ENCODE assay signal across 9 cellular contexts in the genomic region with DNA sequence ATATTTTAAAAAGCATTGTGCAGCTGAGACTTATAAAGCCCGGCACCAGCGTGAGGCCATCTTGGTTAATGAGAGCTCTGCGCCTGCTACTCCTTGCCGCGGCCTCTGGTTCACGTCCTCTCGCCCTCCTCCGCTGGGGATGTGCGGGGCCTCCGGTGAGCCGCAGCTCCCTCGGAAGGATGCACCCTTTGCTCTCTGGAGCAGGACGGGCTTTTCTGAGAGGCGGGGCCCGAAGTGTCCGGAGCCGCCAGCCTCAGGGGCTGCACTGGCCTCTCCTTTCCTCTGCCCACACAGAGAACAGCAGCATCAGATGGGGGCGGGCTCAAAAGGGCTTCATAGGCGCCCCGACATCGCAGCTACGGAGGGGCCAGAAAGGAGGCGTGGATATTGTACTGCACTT.
DNase-seq lines count a peak whose midpoint lies in the region; ATAC-seq and TF ChIP-seq lines count a peak whose summit lies in the region.
"Had no signal": no experiment of that assay in that cellular context is flagged by ENCODE, and none has a peak within 500 bp of the region (broad histone marks: within the 10 kb centered on the region; RNA-seq: fewer than 3 reads in every experiment).

No MANE protein-coding gene starts in this region.

- H3K36me3 ChIP-seq in stomach: no peaks in the 10 kb centered on the region

- no peaks in the 10 kb centered on the region for H3K36me3 Mint-ChIP-seq in stimulated activated memory B cell treated with anti-CD40 and anti-IgM and Interleukin-4, amounts not matched to agents 10 μg/mL and 1 μg/mL and 100 μg/mL, for 72 hours

- no peak overlapping the region for H3K27ac Mint-ChIP-seq in stimulated activated memory B cell treated with anti-CD40 and anti-IgM and Interleukin-4, amounts not matched to agents 10 μg/mL and 1 μg/mL and 100 μg/mL, for 72 hours

- 10 to 19% (median 12%) methylated on average over 16 to 23 of the region's 23 CpGs for WGBS in stomach, 5 donors

- no peaks in the 10 kb centered on the region for H3K9me3 ChIP-seq in stomach

- no peak for TF ChIP-seq EP300 in stomach (IDR thresholded peaks at IDR 0.05)

- H3K4me3 ChIP-seq in HFF-Myc (replicated peaks; ENCODE audit: low read depth, low read length) (peak overlapping the region; percentile 23; the same call in 1 of the 2 replicates), stomach (peak overlapping the region; percentile 21 to 37 (median 34))

- DNase-seq in HFF-Myc (ENCODE audit: extremely low read depth, low read depth): no peak
- peak; percentile 3 for DNase-seq in dermis blood vessel endothelial cell
- DNase-seq in kidney tubule cell (ENCODE audit: low spot score): peak; percentile 26
- no peak for DNase-seq in stomach
- no peak for DNase-seq in GOT3 (lab: John Stamatoyannopoulos, UW)
- no peak for DNase-seq in stimulated activated CD4-positive, alpha-beta T cell treated with anti-CD3 and anti-CD28 coated beads, Interleukin-4, amount 100 ng/mL, for 4 hours
- DNase-seq: NCI-H2107 had no signal

- H3K4me3 Mint-ChIP-seq in stimulated activated memory B cell treated with anti-CD40 and anti-IgM and Interleukin-4, amounts not matched to agents 10 μg/mL and 1 μg/mL and 100 μg/mL, for 72 hours: no peak overlapping the region

- ATAC-seq in stimulated activated memory B cell treated with anti-CD40 and anti-IgM and Interleukin-4, amounts not matched to agents 10 μg/mL and 1 μg/mL and 100 μg/mL, for 72 hours: no peak
- no peak for ATAC-seq in HG02759 (IDR thresholded peaks at IDR 0.05; ENCODE audit: unreplicated experiment)

- no peak overlapping the region for H3K27ac ChIP-seq in stomach

- TF ChIP-seq CTCF in HFF-Myc (IDR thresholded peaks at IDR 0.05; ENCODE audit: low read depth, low read length, missing control alignments) (no peak), stomach (IDR thresholded peaks at IDR 0.05) (no peak)

- H3K9me3 Mint-ChIP-seq in stimulated activated memory B cell treated with anti-CD40 and anti-IgM and Interleukin-4, amounts not matched to agents 10 μg/mL and 1 μg/mL and 100 μg/mL, for 72 hours: no peaks in the 10 kb centered on the region

- H3K4me1 ChIP-seq in stomach: peaks cover 0 to 8% (median 7%) of the 10 kb centered on the region in 4 donors

- intact Hi-C loops in stomach (cut with DNase I; ENCODE audit: low total_unique reads): loop anchor here (5.0 kb wide), 1 partner anchor 348 kb away; no protein-coding TSS in a partner anchor

- peaks cover 0 to 38% (median 0%) of the 10 kb centered on the region in 3 donors for H3K27me3 ChIP-seq in stomach

- H3K27me3 Mint-ChIP-seq in stimulated activated memory B cell treated with anti-CD40 and anti-IgM and Interleukin-4, amounts not matched to agents 10 μg/mL and 1 μg/mL and 100 μg/mL, for 72 hours: peaks cover 30% of the 10 kb centered on the region

- no peak for TF ChIP-seq POLR2A in stomach (IDR thresholded peaks at IDR 0.05)

- H3K4me1 Mint-ChIP-seq in stimulated activated memory B cell treated with anti-CD40 and anti-IgM and Interleukin-4, amounts not matched to agents 10 μg/mL and 1 μg/mL and 100 μg/mL, for 72 hours: no peaks in the 10 kb centered on the region

Comparison
In these comparisons a context has a peak if more than half of its experiments do, and no peak if none do; other contexts are left out.
1. DNase-seq: peak in dermis blood vessel endothelial cell (single experiment) and kidney tubule cell (single experiment); none in HFF-Myc (single experiment), stomach (single experiment), GOT3 (single experiment) and stimulated activated CD4-positive, alpha-beta T cell treated with anti-CD3 and anti-CD28 coated beads, Interleukin-4, amount 100 ng/mL, for 4 hours (0 of 2).